Comparison of ENCODE assay signal across 8 cellular contexts in the genomic region with DNA sequence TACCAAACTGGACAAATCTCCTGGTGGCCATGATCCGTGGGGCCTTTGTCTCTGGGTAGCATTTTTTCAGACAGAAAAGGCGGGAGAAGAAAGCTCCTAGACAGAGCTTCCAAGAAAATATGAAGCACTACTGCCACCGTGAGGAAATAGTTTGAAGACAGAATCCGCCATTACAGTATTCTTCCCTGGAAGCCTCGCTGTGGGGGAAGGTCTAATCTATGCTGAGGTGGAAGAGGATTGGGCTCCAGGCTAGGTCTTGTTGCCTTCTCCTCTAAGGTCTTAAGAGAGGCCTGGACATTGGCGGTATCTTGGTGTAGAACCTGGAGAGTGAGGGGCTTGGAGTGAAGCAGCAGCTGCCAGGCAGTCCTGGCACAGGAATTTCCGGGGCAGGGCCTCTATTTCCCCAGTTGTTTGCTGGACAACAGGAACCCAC.
DNase-seq lines count a peak whose midpoint lies in the region; ATAC-seq and TF ChIP-seq lines count a peak whose summit lies in the region.

No MANE protein-coding gene starts in this region.

- H3K27me3 ChIP-seq in heart left ventricle = peaks cover 0 to 11% (median 0%) of the 10 kb centered on the region in 9 donors
- H3K27me3 ChIP-seq in tibial artery = no peaks in the 10 kb centered on the region

- DNase-seq in heart left ventricle = peak in 2 of 5 donors; percentile 41 to 51
- no peak for DNase-seq in Right ventricle myocardium superior
- peak; percentile 39 for DNase-seq in NCI-H226
- peak; percentile 78 for DNase-seq in fibroblast of mammary gland (ENCODE audit: low read depth)
- DNase-seq in ureter (ENCODE audit: low spot score) = peak; percentile 77
- no peak for DNase-seq in tibial artery
- no peak for DNase-seq in SW480 (ENCODE audit: low spot score)

- H3K36me3 ChIP-seq in heart left ventricle (no peaks in the 10 kb centered on the region), tibial artery (no peaks in the 10 kb centered on the region)

- intact Hi-C loops in heart left ventricle (cut with DNase I) = loop anchor here in 1 of 10 donors (2.0 kb wide), 3 partner anchors 30 to 40 kb away; no protein-coding TSS in a partner anchor
- intact Hi-C loops in Right ventricle myocardium superior (cut with DNase I) = no loop called here
- intact Hi-C loops in tibial artery (cut with DNase I; ENCODE audit: low total_unique reads) = no loop called here

- peaks cover 0 to 10% (median 0%) of the 10 kb centered on the region in 12 donors for H3K4me1 ChIP-seq in heart left ventricle
- H3K4me1 ChIP-seq in tibial artery = no peaks in the 10 kb centered on the region

- H3K9me3 ChIP-seq in heart left ventricle (no peaks in the 10 kb centered on the region), tibial artery (no peaks in the 10 kb centered on the region)

- 46 to 87% (median 62%) methylated on average over 6 to 7 of the region's 7 CpGs for WGBS in heart left ventricle, 4 donors

- TF ChIP-seq CTCF in heart left ventricle (IDR thresholded peaks at IDR 0.05) (peak in 5 of 12 donors; percentile 5 to 56 (median 46)), fibroblast of mammary gland (conservative IDR thresholded peaks at IDR 0.05; ENCODE audit: control insufficient read depth, insufficient read depth, low read depth, low read length) (peak; percentile 47), tibial artery (IDR thresholded peaks at IDR 0.05) (no peak)

- peak overlapping the region in 5 of 12 donors; percentile 1 to 55 (median 47) for H3K4me3 ChIP-seq in heart left ventricle
- H3K4me3 ChIP-seq in fibroblast of mammary gland (ENCODE audit: control insufficient read depth, low read depth, low read length) = peak overlapping the region; percentile 15
- no peak overlapping the region for H3K4me3 ChIP-seq in tibial artery

- H3K27ac ChIP-seq in heart left ventricle (peak overlapping the region in 5 of 12 donors; percentile 39 to 76 (median 50)), tibial artery (no peak overlapping the region)

- peak in 3 of 4 donors; percentile 37 to 89 (median 84) for ATAC-seq in heart left ventricle
- no peak for ATAC-seq in Right ventricle myocardium superior (ENCODE audit: poor library complexity)
- ATAC-seq in HG03139 (IDR thresholded peaks at IDR 0.05; ENCODE audit: unreplicated experiment) = no peak

- TF ChIP-seq POLR2A in heart left ventricle (IDR thresholded peaks at IDR 0.05) = no peak

Comparison
In these comparisons a context has a peak if more than half of its experiments do, and no peak if none do; other contexts are left out.
1. ATAC-seq: peak in heart left ventricle (3 of 4); none in Right ventricle myocardium superior (single experiment) and HG03139 (single experiment).
2. DNase-seq: peak in NCI-H226 (single experiment), fibroblast of mammary gland (single experiment) and ureter (single experiment); none in Right ventricle myocardium superior (single experiment), tibial artery (0 of 2) and SW480 (single experiment).